10 cellular contexts compared by ENCODE assay signal in the genomic region with DNA sequence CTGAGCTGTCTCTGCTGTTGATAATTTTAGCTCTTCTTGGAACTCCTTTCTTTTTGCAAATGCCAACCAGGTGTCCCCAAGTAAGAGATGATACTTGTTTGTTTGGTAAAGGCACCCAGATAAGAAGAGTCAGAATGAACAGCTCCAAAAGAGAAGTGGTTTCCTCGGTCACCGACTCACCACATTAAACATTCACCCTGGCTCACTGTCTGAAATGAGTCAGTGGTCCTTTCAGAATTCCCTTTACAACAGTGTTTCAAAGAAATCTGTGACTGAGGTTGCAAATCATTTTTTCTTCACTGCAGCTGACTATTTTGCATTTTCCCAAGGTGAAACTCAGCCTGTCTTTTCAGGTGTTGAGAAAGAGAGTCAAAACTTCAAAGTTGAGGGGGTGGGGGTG. TPM values are rescaled to one million over a fixed set of nuclear protein-coding genes. Genes with fewer than 3 reads are reported as not detected.
A peak's percentile ranks its signal among the peaks of the same experiment; 100 is the strongest.
DNase-seq lines count a peak whose midpoint lies in the region; ATAC-seq and TF ChIP-seq lines count a peak whose summit lies in the region.
"Had no signal": no experiment of that assay in that cellular context is flagged by ENCODE, and none has a peak within 500 bp of the region (broad histone marks: within the 10 kb centered on the region; RNA-seq: fewer than 3 reads in every experiment).

No MANE protein-coding gene starts in this region.

- H3K4me3 ChIP-seq in MM.1S (ENCODE audit: low read length) (no peak overlapping the region), spleen (no peak overlapping the region)

- H3K4me1 ChIP-seq in MM.1S (ENCODE audit: low read length) (peaks cover 51% of the 10 kb centered on the region), spleen (peaks cover 41 to 98% (median 80%) of the 10 kb centered on the region in 6 donors)

- H3K9me3 ChIP-seq in MM.1S (replicated peaks; ENCODE audit: insufficient read depth, low read length), result no peaks in the 10 kb centered on the region
- no peaks in the 10 kb centered on the region for H3K9me3 ChIP-seq in spleen

- WGBS in spleen, 5 donors, result 7 to 53% (median 28%) methylated on average over 2 of the region's 2 CpGs

- H3K4me2 ChIP-seq in MM.1S (ENCODE audit: low read depth, low read length), result peak overlapping the region; percentile 30; the same call in 1 of the 2 replicates

- H4K20me1 ChIP-seq in MM.1S (ENCODE audit: insufficient read depth, low read length), result no peaks in the 10 kb centered on the region

- TF ChIP-seq CTCF in MM.1S (IDR thresholded peaks at IDR 0.05; ENCODE audit: low read length), result no peak
- no peak for TF ChIP-seq CTCF in spleen (IDR thresholded peaks at IDR 0.05 in 8 of 11, conservative IDR thresholded peaks at IDR 0.05 in 3 of 11)

- H3F3A ChIP-seq in MM.1S (ENCODE audit: insufficient read depth, low read length), result peaks cover 13% of the 10 kb centered on the region

- intact Hi-C loops in spleen (cut with DNase I; ENCODE audit: low total_unique reads), result no loop called here

- TF ChIP-seq POLR2A in spleen (IDR thresholded peaks at IDR 0.05), result no peak

- DNase-seq in MM.1S, result no peak
- peak; percentile 26 for DNase-seq in activated T-cell treated with anti-CD3 and anti-CD28 coated beads for 4 hours
- DNase-seq in spleen, result no peak
- DNase-seq in GOT3 (lab: John Stamatoyannopoulos, UW), result no peak
- no peak for DNase-seq in NCI-H1436 treated with DMSO at 0.1 percent for 48 hours (lab: John Stamatoyannopoulos, UW)
- DNase-seq in NCI-H1436 (lab: John Stamatoyannopoulos, UW), result no peak
- DNase-seq: NCI-H524, posterior cingulate gyrus had no signal

- no peak overlapping the region for H3K27ac ChIP-seq in MM.1S (ENCODE audit: low read length)
- peak overlapping the region; percentile 69 to 96 (median 90) for H3K27ac ChIP-seq in spleen

- H3K27me3 ChIP-seq in MM.1S (replicated peaks; ENCODE audit: insufficient read depth, low read length), result no peaks in the 10 kb centered on the region
- no peaks in the 10 kb centered on the region for H3K27me3 ChIP-seq in spleen (replicated peaks in 1 of 7)

- no peak overlapping the region for H2AFZ ChIP-seq in MM.1S (ENCODE audit: low read length)

- H3K79me2 ChIP-seq in MM.1S (ENCODE audit: low read length), result no peaks in the 10 kb centered on the region

- peak; percentile 32 for ATAC-seq in GM18873 (IDR thresholded peaks at IDR 0.05; ENCODE audit: low FRiP score, unreplicated experiment)
- no peak for ATAC-seq in GM21447 (IDR thresholded peaks at IDR 0.05; ENCODE audit: unreplicated experiment)

- no peaks in the 10 kb centered on the region for H3K9me2 ChIP-seq in MM.1S (replicated peaks; ENCODE audit: insufficient read depth, low read length)

- H3K9ac ChIP-seq in MM.1S (ENCODE audit: low read length), result no peak overlapping the region

- H3K36me3 ChIP-seq in MM.1S (replicated peaks; ENCODE audit: insufficient read depth, low read length) (no peaks in the 10 kb centered on the region), spleen (no peaks in the 10 kb centered on the region)

RNA-seq across cellular contexts. Expression of gene CXCR4, which starts 16.2 kb away (rescaled TPM):
- total RNA-seq in spleen, result 100 to 1,000 TPM; 204 to 499 (median 323) TPM
- polyA plus RNA-seq in spleen, result 100 to 1,000 TPM; 274 to 626 (median 286) TPM
